In the genomic region with DNA sequence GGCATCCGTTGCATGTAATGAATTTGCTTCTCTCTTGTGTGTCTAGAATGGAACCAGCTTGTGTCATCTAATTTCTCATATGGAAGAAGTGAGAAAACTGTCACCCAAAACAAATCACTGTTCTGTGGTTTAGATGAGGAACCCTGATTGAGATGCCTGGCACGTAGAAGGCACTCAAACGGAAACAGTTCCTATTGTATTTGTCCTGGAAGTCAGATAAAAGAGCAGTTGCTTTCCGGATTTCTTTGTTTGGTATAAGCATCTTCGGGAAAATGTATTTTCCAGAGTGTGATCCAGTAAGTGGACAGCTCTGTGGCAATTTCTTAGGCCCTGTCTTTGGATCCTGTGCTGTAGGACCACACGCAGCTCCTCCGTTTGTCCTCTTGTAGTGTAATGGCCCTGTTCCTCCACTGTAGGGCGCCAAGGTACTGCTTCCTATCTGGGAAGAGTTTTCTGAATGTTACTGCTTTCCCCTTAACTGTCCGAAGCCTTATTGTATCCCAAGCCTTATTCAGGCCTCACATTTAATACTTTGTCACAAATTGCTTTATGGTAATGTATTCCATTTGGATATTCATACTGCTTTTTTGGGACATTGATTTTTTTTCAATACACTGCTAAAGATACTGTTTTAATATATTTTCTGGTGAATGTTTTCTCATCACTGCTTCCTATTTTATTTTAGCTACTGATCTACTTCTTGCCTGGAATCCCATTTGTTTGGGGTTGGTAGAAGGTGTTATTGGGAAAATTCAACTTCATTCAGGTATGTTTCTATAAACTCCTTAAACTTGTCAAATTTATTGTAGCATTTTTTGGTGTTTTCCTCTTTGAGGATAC, we compare ENCODE assay signal across 8 cellular contexts. TPM values are rescaled to one million over a fixed set of nuclear protein-coding genes. Genes with fewer than 3 reads are reported as not detected.
DNase-seq lines count a peak whose midpoint lies in the region; ATAC-seq and TF ChIP-seq lines count a peak whose summit lies in the region.

No MANE protein-coding gene starts in this region.

- intact Hi-C loops in left ventricle myocardium superior (cut with micrococcal nuclease): loop anchor here (2.0 to 10.0 kb wide), 2 partner anchors 64 to 104 kb away; no protein-coding TSS in a partner anchor

- no peak overlapping the region for H3K4me3 ChIP-seq in HFF-Myc (replicated peaks; ENCODE audit: low read depth, low read length)

- TF ChIP-seq CTCF in GM10266 (IDR thresholded peaks at IDR 0.05; ENCODE audit: control insufficient read depth, insufficient read depth, low read depth, missing control alignments): peak; percentile 86
- peak; percentile 95 for TF ChIP-seq CTCF in HFF-Myc (IDR thresholded peaks at IDR 0.05; ENCODE audit: low read depth, low read length, missing control alignments)

- DNase-seq in GM10266 (ENCODE audit: extremely low spot score) (peak; percentile 55), HFF-Myc (ENCODE audit: extremely low read depth, low read depth) (peak; percentile 62), NCI-H1092 (lab: John Stamatoyannopoulos, UW) (peak; percentile 8), SW 1271 (lab: John Stamatoyannopoulos, UW) (peak; percentile 32 to 65), amniotic stem cell (lab: John Stamatoyannopoulos, UW) (peak; percentile 71), left ventricle myocardium superior (peak; percentile 48), renal cortical epithelial cell (ENCODE audit: low read depth) (peak; percentile 67)

- ATAC-seq in left ventricle myocardium superior (peak; percentile 96), HG03097 (IDR thresholded peaks at IDR 0.05; ENCODE audit: low FRiP score, unreplicated experiment) (no peak)

RNA-seq across cellular contexts. Expression of a gene that starts 24.8 kb away (rescaled TPM):
- total RNA-seq in left ventricle myocardium superior: 4.0 TPM
- 19.3 and 24.4 TPM in 2 replicates for total RNA-seq in renal cortical epithelial cell

Comparison
In these comparisons a context has a peak if more than half of its experiments do, and no peak if none do; other contexts are left out.
1. DNase-seq: peak in every context shown above with its lines; median percentile 71 in amniotic stem cell; 67 in renal cortical epithelial cell; 62 in HFF-Myc; 55 in GM10266; 48 in SW 1271; 48 in left ventricle myocardium superior; 8 in NCI-H1092.